In genomic region chr2:90237923-90238361, GRCh38 we compare ENCODE assay signal across 8 cellular contexts.
A peak's percentile ranks its signal among the peaks of the same experiment; 100 is the strongest.
DNase-seq lines count a peak whose midpoint lies in the region; ATAC-seq and TF ChIP-seq lines count a peak whose summit lies in the region.
"Not testable (repeated sequence)": the region's sequence is repeated elsewhere in the genome, so short reads cannot be mapped to it uniquely, and the experiment has no call there.

No MANE protein-coding gene starts in this region.

- H3K79me1 ChIP-seq in mesendoderm (ENCODE audit: low read length): not testable (repeated sequence)

- POLR2A ChIA-PET in A673 (lab: Charles Lee; ENCODE audit: low non-redundant PET): not testable (repeated sequence)

- intact Hi-C loops in A673 (cut with micrococcal nuclease; ENCODE audit: unreplicated experiment); left cardiac atrium (cut with DNase I): not testable (repeated sequence)

- peak; percentile 29 for DNase-seq in A673 (ENCODE audit: low spot score)
- not testable (repeated sequence) for DNase-seq in GM12865 (ENCODE audit: low read depth)
- DNase-seq in NCI-H1092 treated with DMSO at 0.1 percent for 48 hours (lab: John Stamatoyannopoulos, UW): peak; percentile 2
- DNase-seq in SW480 (ENCODE audit: low spot score): peak; percentile 42
- peak; percentile 42 for DNase-seq in dermis blood vessel endothelial cell
- peak; percentile 77 for DNase-seq in left cardiac atrium
- DNase-seq in mesendoderm: peak; percentile 54
- peak; percentile 6 for DNase-seq in stimulated activated CD4-positive, alpha-beta T cell treated with anti-CD3 and anti-CD28 coated beads, Interleukin-1b, Interleukin-23, amount 100 ng/mL, for 48 hours

- CTCF ChIA-PET in A673 (lab: Charles Lee): not testable (repeated sequence)

- H3K27ac ChIP-seq in A673 (ENCODE audit: low read depth, low read length, poor library complexity, severe bottlenecking); mesendoderm (ENCODE audit: low read depth, low read length): not testable (repeated sequence)

- H2BK15ac ChIP-seq in mesendoderm (replicated peaks; ENCODE audit: low read depth): not testable (repeated sequence)

- not testable (repeated sequence) for H2BK120ac ChIP-seq in mesendoderm (ENCODE audit: low read depth, low read length)

- not testable (repeated sequence) for H2AK5ac ChIP-seq in mesendoderm (ENCODE audit: low read length)

- H4K8ac ChIP-seq in mesendoderm (ENCODE audit: low read depth, low read length): not testable (repeated sequence)

- not testable (repeated sequence) for H3K18ac ChIP-seq in mesendoderm (ENCODE audit: low read length)

- not testable (repeated sequence) for H3K4ac ChIP-seq in mesendoderm (ENCODE audit: low read depth, low read length)

- TF ChIP-seq CTCF in A673 (conservative IDR thresholded peaks at IDR 0.05; ENCODE audit: low read depth, low read length) (peak; percentile 59), GM12865 (IDR thresholded peaks at IDR 0.05; ENCODE audit: insufficient read depth, low read depth, low read length, missing control alignments) (peak; percentile 11)

- H3K79me2 ChIP-seq in mesendoderm (ENCODE audit: control insufficient read depth, insufficient read depth, low read length): not testable (repeated sequence)

- H3K4me1 ChIP-seq in A673 (ENCODE audit: insufficient read depth, low read length, poor library complexity, severe bottlenecking); mesendoderm (ENCODE audit: control insufficient read depth, low read depth, low read length): not testable (repeated sequence)

- H3K23ac ChIP-seq in mesendoderm (ENCODE audit: low read length): not testable (repeated sequence)

- H3K56ac ChIP-seq in mesendoderm (ENCODE audit: low read length): not testable (repeated sequence)

- not testable (repeated sequence) for H3K4me3 ChIP-seq in A673 (ENCODE audit: low read depth, low read length, poor library complexity, severe bottlenecking); GM12865 (ENCODE audit: low read depth, low read length); mesendoderm (ENCODE audit: low read length)

- not testable (repeated sequence) for H2BK5ac ChIP-seq in mesendoderm (ENCODE audit: low read length)

- H3K27me3 ChIP-seq in A673 (replicated peaks; ENCODE audit: insufficient read depth, low read depth, low read length, poor library complexity); mesendoderm (ENCODE audit: insufficient read depth, low read length, poor library complexity): not testable (repeated sequence)

- ATAC-seq in left cardiac atrium: not testable (repeated sequence)

- not testable (repeated sequence) for BruUV-seq in A673 (replicated peaks; lab: Mats Ljungman, UMichigan)

- not testable (repeated sequence) for H4K5ac ChIP-seq in mesendoderm (ENCODE audit: low read length)

- no CpG with 5 or more reads among the region's 31 CpGs for WGBS in mesendoderm (ENCODE audit: extremely low coverage, insufficient coverage, low lambda C conversion rate)

- not testable (repeated sequence) for H3K9me3 ChIP-seq in A673 (ENCODE audit: low read depth, low read length, poor library complexity, severe bottlenecking)

- H3K9ac ChIP-seq in mesendoderm (ENCODE audit: low read length): not testable (repeated sequence)

- H3K4me2 ChIP-seq in mesendoderm (ENCODE audit: low read length): not testable (repeated sequence)

- not testable (repeated sequence) for H3K36me3 ChIP-seq in A673 (ENCODE audit: insufficient read depth, low read length, poor library complexity, severe bottlenecking); mesendoderm (ENCODE audit: control insufficient read depth, insufficient read depth, low read length)
